ENCODE assay signal across 11 cellular contexts in genomic region chr4:57044279-57044678, GRCh38.
A peak's percentile ranks its signal among the peaks of the same experiment; 100 is the strongest.
DNase-seq lines count a peak whose midpoint lies in the region; ATAC-seq and TF ChIP-seq lines count a peak whose summit lies in the region.
"Had no signal": no experiment of that assay in that cellular context is flagged by ENCODE, and none has a peak within 500 bp of the region (broad histone marks: within the 10 kb centered on the region; RNA-seq: fewer than 3 reads in every experiment).

No MANE protein-coding gene starts in this region.

- H3K9me3 ChIP-seq in AG04450 (ENCODE audit: control insufficient read depth, insufficient read depth, low read length) (no peaks in the 10 kb centered on the region), Peyer's patch (no peaks in the 10 kb centered on the region), sigmoid colon (no peaks in the 10 kb centered on the region)

- H3K4me1 ChIP-seq in Peyer's patch, result peaks cover 0 to 15% (median 0%) of the 10 kb centered on the region in 4 donors
- H3K4me1 ChIP-seq in sigmoid colon, result peaks cover 0 to 68% (median 45%) of the 10 kb centered on the region in 4 donors

- TF ChIP-seq POLR2A in Peyer's patch (IDR thresholded peaks at IDR 0.05) (no peak), sigmoid colon (IDR thresholded peaks at IDR 0.05) (no peak)

- POLR2A ChIA-PET in AG04450 (lab: Yijun Ruan, JAX), result interaction anchor here (1.0 to 1.5 kb wide), 3 partner anchors 13 to 37 kb away, joined by 3 to 7 read pairs (median 5); no protein-coding TSS in a partner anchor

- TF ChIP-seq EP300 in sigmoid colon (IDR thresholded peaks at IDR 0.05), result no peak

- intact Hi-C loops in sigmoid colon (cut with DNase I), result no loop called here

- H3K27me3 ChIP-seq in AG04450 (ENCODE audit: control insufficient read depth, insufficient read depth, low read length), result no peaks in the 10 kb centered on the region
- H3K27me3 ChIP-seq in Peyer's patch, result no peaks in the 10 kb centered on the region
- no peaks in the 10 kb centered on the region for H3K27me3 ChIP-seq in sigmoid colon

- ATAC-seq in GM19351 (IDR thresholded peaks at IDR 0.05; ENCODE audit: unreplicated experiment), result no peak
- ATAC-seq in HG02852 (IDR thresholded peaks at IDR 0.05; ENCODE audit: unreplicated experiment), result no peak
- ATAC-seq in GM19023 (IDR thresholded peaks at IDR 0.05; ENCODE audit: unreplicated experiment), result no peak

- TF ChIP-seq CTCF in AG04450 (IDR thresholded peaks at IDR 0.05; ENCODE audit: low read depth, low read length) (no peak), Peyer's patch (IDR thresholded peaks at IDR 0.05) (no peak), sigmoid colon (IDR thresholded peaks at IDR 0.05) (no peak)

- H3K4me3 ChIP-seq in AG04450 (ENCODE audit: low read depth, low read length) (no peak overlapping the region), Peyer's patch (no peak overlapping the region), sigmoid colon (no peak overlapping the region)

- H3K36me3 ChIP-seq in Peyer's patch (no peaks in the 10 kb centered on the region), sigmoid colon (peaks cover 0 to 9% (median 5%) of the 10 kb centered on the region in 4 donors)

- CTCF ChIA-PET in AG04450 (lab: Charles Lee), result interaction anchor here (2.1 kb wide), 1 partner anchor 119 kb away, joined by 16 read pairs; no protein-coding TSS in a partner anchor

- H3K27ac ChIP-seq in AG04450 (ENCODE audit: low read depth, low read length), result peak overlapping the region; percentile 77
- H3K27ac ChIP-seq in Peyer's patch, result peak overlapping the region in 3 of 4 donors; percentile 47 to 65 (median 47)
- peak overlapping the region; percentile 57 to 76 (median 62) for H3K27ac ChIP-seq in sigmoid colon

- DNase-seq in AG04450 (ENCODE audit: low read depth, low spot score) (no peak), Peyer's patch (no peak), fibroblast of the conjunctiva (ENCODE audit: low read depth) (peak; percentile 82), sigmoid colon (no peak)
- DNase-seq in stimulated activated CD4-positive, alpha-beta T cell treated with anti-CD3 and anti-CD28 coated beads, Interleukin-2, amount 100 ng/mL, for 48 hours, result no peak
- DNase-seq: activated B cell treated with CpG ODN at 0.5 μM for 24 hours; activated T-cell treated with anti-CD3 and anti-CD28 coated beads, Interleukin-2, amount 50 U/mL, for 1 hour; SHP77 had no signal

- 82 to 83% methylated on average over 1 of the region's 1 CpG for WGBS in sigmoid colon, 2 donors
